In genomic region chr14:22536853-22537338, GRCh38 we compare ENCODE assay signal across 1 cellular context.
TF ChIP-seq lines count a peak whose summit lies in the region.

No MANE protein-coding gene starts in this region.

TF ChIP-seq in GM12878, 131 proteins besides CTCF, POLR2A, EP300 and RAD21 (continued from another document and continues in another):
- TF ChIP-seq, protein P1, sequence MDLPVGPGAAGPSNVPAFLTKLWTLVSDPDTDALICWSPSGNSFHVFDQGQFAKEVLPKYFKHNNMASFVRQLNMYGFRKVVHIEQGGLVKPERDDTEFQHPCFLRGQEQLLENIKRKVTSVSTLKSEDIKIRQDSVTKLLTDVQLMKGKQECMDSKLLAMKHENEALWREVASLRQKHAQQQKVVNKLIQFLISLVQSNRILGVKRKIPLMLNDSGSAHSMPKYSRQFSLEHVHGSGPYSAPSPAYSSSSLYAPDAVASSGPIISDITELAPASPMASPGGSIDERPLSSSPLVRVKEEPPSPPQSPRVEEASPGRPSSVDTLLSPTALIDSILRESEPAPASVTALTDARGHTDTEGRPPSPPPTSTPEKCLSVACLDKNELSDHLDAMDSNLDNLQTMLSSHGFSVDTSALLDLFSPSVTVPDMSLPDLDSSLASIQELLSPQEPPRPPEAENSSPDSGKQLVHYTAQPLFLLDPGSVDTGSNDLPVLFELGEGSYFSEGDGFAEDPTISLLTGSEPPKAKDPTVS (IDR thresholded peaks at IDR 0.05; ENCODE audit: low read depth, low read length): no peak
- TF ChIP-seq ZZZ3 (IDR thresholded peaks at IDR 0.05; ENCODE audit: control insufficient read depth, insufficient read length, low read depth) (no peak), SREBF2 (IDR thresholded peaks at IDR 0.05; ENCODE audit: low read length) (no peak), MXI1 (IDR thresholded peaks at IDR 0.05; ENCODE audit: low read depth, low read length) (peak; percentile 62; the same call in 1 of the 2 replicates), KDM1A (IDR thresholded peaks at IDR 0.05; ENCODE audit: borderline replicate concordance) (no peak), MEF2A (IDR thresholded peaks at IDR 0.05; ENCODE audit: insufficient read depth, low read depth, low read length) (peak; percentile 71; the same call in 1 of the 2 replicates), BCL11A (IDR thresholded peaks at IDR 0.05; ENCODE audit: low read depth, low read length) (peak; percentile 93), IKZF2 (IDR thresholded peaks at IDR 0.05) (peak; percentile 90 to 91), EED (IDR thresholded peaks at IDR 0.05; ENCODE audit: low read depth) (peak; percentile 97), LARP7 (IDR thresholded peaks at IDR 0.05) (no peak), CBX5 (IDR thresholded peaks at IDR 0.05; ENCODE audit: low read depth) (0 out of 2 replicates have a peak, but pooled peaks have one; percentile 26), JUND (IDR thresholded peaks at IDR 0.05; ENCODE audit: low read depth, low read length) (peak; percentile 89), FOXK2 (IDR thresholded peaks at IDR 0.05) (no peak), HDGF (IDR thresholded peaks at IDR 0.05) (0 out of 2 replicates have a peak, but pooled peaks have one; percentile 4), TAF1 (IDR thresholded peaks at IDR 0.05; ENCODE audit: borderline replicate concordance, low read depth, low read length) (no peak), BRCA1 (IDR thresholded peaks at IDR 0.05; ENCODE audit: low read depth, low read length) (no peak), SPI1 (IDR thresholded peaks at IDR 0.05; ENCODE audit: borderline replicate concordance, insufficient read depth, low read depth, low read length) (no peak), ZNF207 (IDR thresholded peaks at IDR 0.05; ENCODE audit: borderline replicate concordance) (no peak), ZNF217 (IDR thresholded peaks at IDR 0.05) (no peak), ESRRA (IDR thresholded peaks at IDR 0.05; ENCODE audit: low read length) (no peak), KAT2A (conservative IDR thresholded peaks at IDR 0.05; ENCODE audit: control insufficient read depth, low read depth, low read length) (no peak), ETV6 (conservative IDR thresholded peaks at IDR 0.05 in 1 of 2, IDR thresholded peaks at IDR 0.05 in 1 of 2; ENCODE audit: borderline replicate concordance in 1 of 2, low read depth in 1 of 2) (peak in 1 of 2 experiments; percentile 91; a peak in 2 of 4 replicates), NR2C2 (IDR thresholded peaks at IDR 0.05; ENCODE audit: borderline replicate concordance, control insufficient read depth, insufficient read length, low read depth) (no peak), ELK1 (IDR thresholded peaks at IDR 0.05; ENCODE audit: low read depth, low read length) (no peak), ASH2L (IDR thresholded peaks at IDR 0.05; ENCODE audit: borderline replicate concordance, low read depth) (no peak), STAT1 (conservative IDR thresholded peaks at IDR 0.05) (no peak), NFIC (IDR thresholded peaks at IDR 0.05; ENCODE audit: low read depth, low read length) (peak; percentile 97), POU2F2 (IDR thresholded peaks at IDR 0.05; ENCODE audit: borderline replicate concordance, low read depth, low read length) (peak; percentile 85), ZBTB40 (IDR thresholded peaks at IDR 0.05; ENCODE audit: borderline replicate concordance) (no peak), USF1 (IDR thresholded peaks at IDR 0.05; ENCODE audit: borderline replicate concordance, extremely low read length, insufficient read depth, low read depth, low read length) (no peak), RAD51 (IDR thresholded peaks at IDR 0.05) (0 out of 2 replicates have a peak, but pooled peaks have one; percentile 43), SP1 (IDR thresholded peaks at IDR 0.05; ENCODE audit: low read depth, low read length) (peak; percentile 75)
- TF ChIP-seq, protein P2, sequence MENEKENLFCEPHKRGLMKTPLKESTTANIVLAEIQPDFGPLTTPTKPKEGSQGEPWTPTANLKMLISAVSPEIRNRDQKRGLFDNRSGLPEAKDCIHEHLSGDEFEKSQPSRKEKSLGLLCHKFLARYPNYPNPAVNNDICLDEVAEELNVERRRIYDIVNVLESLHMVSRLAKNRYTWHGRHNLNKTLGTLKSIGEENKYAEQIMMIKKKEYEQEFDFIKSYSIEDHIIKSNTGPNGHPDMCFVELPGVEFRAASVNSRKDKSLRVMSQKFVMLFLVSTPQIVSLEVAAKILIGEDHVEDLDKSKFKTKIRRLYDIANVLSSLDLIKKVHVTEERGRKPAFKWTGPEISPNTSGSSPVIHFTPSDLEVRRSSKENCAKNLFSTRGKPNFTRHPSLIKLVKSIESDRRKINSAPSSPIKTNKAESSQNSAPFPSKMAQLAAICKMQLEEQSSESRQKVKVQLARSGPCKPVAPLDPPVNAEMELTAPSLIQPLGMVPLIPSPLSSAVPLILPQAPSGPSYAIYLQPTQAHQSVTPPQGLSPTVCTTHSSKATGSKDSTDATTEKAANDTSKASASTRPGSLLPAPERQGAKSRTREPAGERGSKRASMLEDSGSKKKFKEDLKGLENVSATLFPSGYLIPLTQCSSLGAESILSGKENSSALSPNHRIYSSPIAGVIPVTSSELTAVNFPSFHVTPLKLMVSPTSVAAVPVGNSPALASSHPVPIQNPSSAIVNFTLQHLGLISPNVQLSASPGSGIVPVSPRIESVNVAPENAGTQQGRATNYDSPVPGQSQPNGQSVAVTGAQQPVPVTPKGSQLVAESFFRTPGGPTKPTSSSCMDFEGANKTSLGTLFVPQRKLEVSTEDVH (IDR thresholded peaks at IDR 0.05; ENCODE audit: low read depth, partially characterized antibody): no peak
- TF ChIP-seq, protein P3, sequence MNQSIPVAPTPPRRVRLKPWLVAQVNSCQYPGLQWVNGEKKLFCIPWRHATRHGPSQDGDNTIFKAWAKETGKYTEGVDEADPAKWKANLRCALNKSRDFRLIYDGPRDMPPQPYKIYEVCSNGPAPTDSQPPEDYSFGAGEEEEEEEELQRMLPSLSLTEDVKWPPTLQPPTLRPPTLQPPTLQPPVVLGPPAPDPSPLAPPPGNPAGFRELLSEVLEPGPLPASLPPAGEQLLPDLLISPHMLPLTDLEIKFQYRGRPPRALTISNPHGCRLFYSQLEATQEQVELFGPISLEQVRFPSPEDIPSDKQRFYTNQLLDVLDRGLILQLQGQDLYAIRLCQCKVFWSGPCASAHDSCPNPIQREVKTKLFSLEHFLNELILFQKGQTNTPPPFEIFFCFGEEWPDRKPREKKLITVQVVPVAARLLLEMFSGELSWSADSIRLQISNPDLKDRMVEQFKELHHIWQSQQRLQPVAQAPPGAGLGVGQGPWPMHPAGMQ (IDR thresholded peaks at IDR 0.05; ENCODE audit: borderline replicate concordance): no peak
- TF ChIP-seq, protein P4, sequence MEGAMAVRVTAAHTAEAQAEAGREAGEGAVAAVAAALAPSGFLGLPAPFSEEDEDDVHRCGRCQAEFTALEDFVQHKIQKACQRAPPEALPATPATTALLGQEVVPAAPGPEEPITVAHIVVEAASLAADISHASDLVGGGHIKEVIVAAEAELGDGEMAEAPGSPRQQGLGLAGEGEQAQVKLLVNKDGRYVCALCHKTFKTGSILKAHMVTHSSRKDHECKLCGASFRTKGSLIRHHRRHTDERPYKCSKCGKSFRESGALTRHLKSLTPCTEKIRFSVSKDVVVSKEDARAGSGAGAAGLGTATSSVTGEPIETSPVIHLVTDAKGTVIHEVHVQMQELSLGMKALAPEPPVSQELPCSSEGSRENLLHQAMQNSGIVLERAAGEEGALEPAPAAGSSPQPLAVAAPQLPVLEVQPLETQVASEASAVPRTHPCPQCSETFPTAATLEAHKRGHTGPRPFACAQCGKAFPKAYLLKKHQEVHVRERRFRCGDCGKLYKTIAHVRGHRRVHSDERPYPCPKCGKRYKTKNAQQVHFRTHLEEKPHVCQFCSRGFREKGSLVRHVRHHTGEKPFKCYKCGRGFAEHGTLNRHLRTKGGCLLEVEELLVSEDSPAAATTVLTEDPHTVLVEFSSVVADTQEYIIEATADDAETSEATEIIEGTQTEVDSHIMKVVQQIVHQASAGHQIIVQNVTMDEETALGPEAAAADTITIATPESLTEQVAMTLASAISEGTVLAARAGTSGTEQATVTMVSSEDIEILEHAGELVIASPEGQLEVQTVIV (IDR thresholded peaks at IDR 0.05; ENCODE audit: borderline replicate concordance, partially characterized antibody): no peak
- TF ChIP-seq, protein P5, sequence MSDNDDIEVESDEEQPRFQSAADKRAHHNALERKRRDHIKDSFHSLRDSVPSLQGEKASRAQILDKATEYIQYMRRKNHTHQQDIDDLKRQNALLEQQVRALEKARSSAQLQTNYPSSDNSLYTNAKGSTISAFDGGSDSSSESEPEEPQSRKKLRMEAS (IDR thresholded peaks at IDR 0.05; ENCODE audit: low read depth, low read length): peak; percentile 95
- TF ChIP-seq, protein P6, sequence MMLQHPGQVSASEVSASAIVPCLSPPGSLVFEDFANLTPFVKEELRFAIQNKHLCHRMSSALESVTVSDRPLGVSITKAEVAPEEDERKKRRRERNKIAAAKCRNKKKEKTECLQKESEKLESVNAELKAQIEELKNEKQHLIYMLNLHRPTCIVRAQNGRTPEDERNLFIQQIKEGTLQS (IDR thresholded peaks at IDR 0.05; ENCODE audit: borderline replicate concordance, extremely low read depth, low read depth, low read length): no peak
- TF ChIP-seq, protein P7, sequence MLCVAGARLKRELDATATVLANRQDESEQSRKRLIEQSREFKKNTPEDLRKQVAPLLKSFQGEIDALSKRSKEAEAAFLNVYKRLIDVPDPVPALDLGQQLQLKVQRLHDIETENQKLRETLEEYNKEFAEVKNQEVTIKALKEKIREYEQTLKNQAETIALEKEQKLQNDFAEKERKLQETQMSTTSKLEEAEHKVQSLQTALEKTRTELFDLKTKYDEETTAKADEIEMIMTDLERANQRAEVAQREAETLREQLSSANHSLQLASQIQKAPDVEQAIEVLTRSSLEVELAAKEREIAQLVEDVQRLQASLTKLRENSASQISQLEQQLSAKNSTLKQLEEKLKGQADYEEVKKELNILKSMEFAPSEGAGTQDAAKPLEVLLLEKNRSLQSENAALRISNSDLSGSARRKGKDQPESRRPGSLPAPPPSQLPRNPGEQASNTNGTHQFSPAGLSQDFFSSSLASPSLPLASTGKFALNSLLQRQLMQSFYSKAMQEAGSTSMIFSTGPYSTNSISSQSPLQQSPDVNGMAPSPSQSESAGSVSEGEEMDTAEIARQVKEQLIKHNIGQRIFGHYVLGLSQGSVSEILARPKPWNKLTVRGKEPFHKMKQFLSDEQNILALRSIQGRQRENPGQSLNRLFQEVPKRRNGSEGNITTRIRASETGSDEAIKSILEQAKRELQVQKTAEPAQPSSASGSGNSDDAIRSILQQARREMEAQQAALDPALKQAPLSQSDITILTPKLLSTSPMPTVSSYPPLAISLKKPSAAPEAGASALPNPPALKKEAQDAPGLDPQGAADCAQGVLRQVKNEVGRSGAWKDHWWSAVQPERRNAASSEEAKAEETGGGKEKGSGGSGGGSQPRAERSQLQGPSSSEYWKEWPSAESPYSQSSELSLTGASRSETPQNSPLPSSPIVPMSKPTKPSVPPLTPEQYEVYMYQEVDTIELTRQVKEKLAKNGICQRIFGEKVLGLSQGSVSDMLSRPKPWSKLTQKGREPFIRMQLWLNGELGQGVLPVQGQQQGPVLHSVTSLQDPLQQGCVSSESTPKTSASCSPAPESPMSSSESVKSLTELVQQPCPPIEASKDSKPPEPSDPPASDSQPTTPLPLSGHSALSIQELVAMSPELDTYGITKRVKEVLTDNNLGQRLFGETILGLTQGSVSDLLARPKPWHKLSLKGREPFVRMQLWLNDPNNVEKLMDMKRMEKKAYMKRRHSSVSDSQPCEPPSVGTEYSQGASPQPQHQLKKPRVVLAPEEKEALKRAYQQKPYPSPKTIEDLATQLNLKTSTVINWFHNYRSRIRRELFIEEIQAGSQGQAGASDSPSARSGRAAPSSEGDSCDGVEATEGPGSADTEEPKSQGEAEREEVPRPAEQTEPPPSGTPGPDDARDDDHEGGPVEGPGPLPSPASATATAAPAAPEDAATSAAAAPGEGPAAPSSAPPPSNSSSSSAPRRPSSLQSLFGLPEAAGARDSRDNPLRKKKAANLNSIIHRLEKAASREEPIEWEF (IDR thresholded peaks at IDR 0.05; ENCODE audit: insufficient replicate concordance, low read depth, low read length): peak; percentile 88
